In genomic region chr2:84278386-84278785, GRCh38 we compare ENCODE assay signal across 30 cellular contexts.
"Had no signal": no experiment of that assay in that cellular context is flagged by ENCODE, and none has a peak within 500 bp of the region (broad histone marks: within the 10 kb centered on the region; RNA-seq: fewer than 3 reads in every experiment).

No MANE protein-coding gene starts in this region.

- H3K4me3 Mint-ChIP-seq: activated naive CD4-positive, alpha-beta T cell treated with anti-CD3 and anti-CD28 coated beads, Interleukin-2, amount 10 ng/mL, durations not matched to agents 7 days and 5 days; activated T-helper 1 cell treated with anti-CD3 and anti-CD28 coated beads, Interleukin-12 subunit alpha, Interleukin-12 subunit beta, Interleukin-2, Interleukin-4 antibody, amounts not matched to agents 30 ng/mL and 10 ng/mL and 1 ng/mL, durations not matched to agents 14 hours and 24 hours and 36 hours; dendritic cell treated with granulocyte-macrophage colony-stimulating factor and Interleukin-4, amounts not matched to agents 40 ng/mL and 50 ng/mL, for 4 days; nephron; stimulated activated effector memory CD8-positive, alpha-beta T cell treated with anti-CD3 and anti-CD28 coated beads, Interleukin-12 subunit alpha, Interleukin-12 subunit beta, amount 100 ng/mL, for 72 hours; stimulated activated naive CD8-positive, alpha-beta T cell treated with anti-CD3 and anti-CD28 coated beads, Interleukin-15, Interleukin-2, amounts not matched to agents 100 ng/mL and 50 ng/mL, for 24 hours had no signal

- H3K4me3 ChIP-seq: esophagus muscularis mucosa, heart right ventricle, left ventricle myocardium inferior, lung, prostate gland, sigmoid colon, thoracic aorta had no signal

- H3K27me3 ChIP-seq: esophagus muscularis mucosa, heart right ventricle, neutrophil, sigmoid colon had no signal

- H3K9me3 Mint-ChIP-seq: activated naive CD4-positive, alpha-beta T cell treated with anti-CD3 and anti-CD28 coated beads, Interleukin-2, amount 10 ng/mL, durations not matched to agents 7 days and 5 days; activated T-helper 1 cell treated with anti-CD3 and anti-CD28 coated beads, Interleukin-12 subunit alpha, Interleukin-12 subunit beta, Interleukin-2, Interleukin-4 antibody, amounts not matched to agents 30 ng/mL and 10 ng/mL and 1 ng/mL, durations not matched to agents 14 hours and 24 hours and 36 hours; dendritic cell treated with granulocyte-macrophage colony-stimulating factor and Interleukin-4, amounts not matched to agents 40 ng/mL and 50 ng/mL, for 4 days; nephron; stimulated activated effector memory CD8-positive, alpha-beta T cell treated with anti-CD3 and anti-CD28 coated beads, Interleukin-12 subunit alpha, Interleukin-12 subunit beta, amount 100 ng/mL, for 72 hours; stimulated activated naive CD8-positive, alpha-beta T cell treated with anti-CD3 and anti-CD28 coated beads, Interleukin-15, Interleukin-2, amounts not matched to agents 100 ng/mL and 50 ng/mL, for 24 hours had no signal

- H3K27ac Mint-ChIP-seq: activated naive CD4-positive, alpha-beta T cell treated with anti-CD3 and anti-CD28 coated beads, Interleukin-2, amount 10 ng/mL, durations not matched to agents 7 days and 5 days; activated T-helper 1 cell treated with anti-CD3 and anti-CD28 coated beads, Interleukin-12 subunit alpha, Interleukin-12 subunit beta, Interleukin-2, Interleukin-4 antibody, amounts not matched to agents 30 ng/mL and 10 ng/mL and 1 ng/mL, durations not matched to agents 14 hours and 24 hours and 36 hours; dendritic cell treated with granulocyte-macrophage colony-stimulating factor and Interleukin-4, amounts not matched to agents 40 ng/mL and 50 ng/mL, for 4 days; nephron; stimulated activated effector memory CD8-positive, alpha-beta T cell treated with anti-CD3 and anti-CD28 coated beads, Interleukin-12 subunit alpha, Interleukin-12 subunit beta, amount 100 ng/mL, for 72 hours; stimulated activated naive CD8-positive, alpha-beta T cell treated with anti-CD3 and anti-CD28 coated beads, Interleukin-15, Interleukin-2, amounts not matched to agents 100 ng/mL and 50 ng/mL, for 24 hours had no signal

- DNase-seq: activated CD4-positive, alpha-beta T cell treated with anti-CD3 and anti-CD28 coated beads for 48 hours; activated CD4-positive, alpha-beta T cell treated with anti-CD3 and anti-CD28 coated beads, Interleukin-2, amount 50 U/mL, for 48 hours; activated CD8-positive, alpha-beta memory T cell treated with anti-CD3 and anti-CD28 coated beads, Interleukin-2, amount 50 U/mL, for 4 hours; activated gamma-delta T cell; activated naive CD4-positive, alpha-beta T cell treated with anti-CD3 and anti-CD28 coated beads, Interleukin-2, amount 10 ng/mL, durations not matched to agents 7 days and 5 days; activated T-cell treated with anti-CD3 and anti-CD28 coated beads, Interleukin-2, amount 50 U/mL, for 1 hour; amniotic stem cell; caudate nucleus; foreskin melanocyte; heart right ventricle; left ventricle myocardium inferior; mesendoderm; retina; sigmoid colon; small intestine; stimulated activated CD4-positive, alpha-beta T cell treated with anti-CD3 and anti-CD28 coated beads, Interleukin-4, amount 100 ng/mL, for 24 hours; T1000; trophoblast cell; WERI-Rb-1 had no signal

- H3K36me3 ChIP-seq: esophagus muscularis mucosa, heart right ventricle, left ventricle myocardium inferior, neutrophil, prostate gland, sigmoid colon, thoracic aorta, WERI-Rb-1 had no signal

- ATAC-seq: activated CD4-positive, CD25-positive, alpha-beta regulatory T cell treated with anti-CD3 and anti-CD28 coated beads, Interleukin-2, amount 50 U/mL, for 24 hours; heart right ventricle; stimulated activated effector memory CD8-positive, alpha-beta T cell treated with anti-CD3 and anti-CD28 coated beads, Interleukin-12 subunit alpha, Interleukin-12 subunit beta, amount 100 ng/mL, for 72 hours had no signal

- H3K27me3 Mint-ChIP-seq: activated naive CD4-positive, alpha-beta T cell treated with anti-CD3 and anti-CD28 coated beads, Interleukin-2, amount 10 ng/mL, durations not matched to agents 7 days and 5 days; dendritic cell treated with granulocyte-macrophage colony-stimulating factor and Interleukin-4, amounts not matched to agents 40 ng/mL and 50 ng/mL, for 4 days; stimulated activated naive CD8-positive, alpha-beta T cell treated with anti-CD3 and anti-CD28 coated beads, Interleukin-15, Interleukin-2, amounts not matched to agents 100 ng/mL and 50 ng/mL, for 24 hours had no signal

- H3K36me3 Mint-ChIP-seq: activated naive CD4-positive, alpha-beta T cell treated with anti-CD3 and anti-CD28 coated beads, Interleukin-2, amount 10 ng/mL, durations not matched to agents 7 days and 5 days; stimulated activated effector memory CD8-positive, alpha-beta T cell treated with anti-CD3 and anti-CD28 coated beads, Interleukin-12 subunit alpha, Interleukin-12 subunit beta, amount 100 ng/mL, for 72 hours had no signal
